ENCODE assay signal across 1 cellular context in the genomic region with DNA sequence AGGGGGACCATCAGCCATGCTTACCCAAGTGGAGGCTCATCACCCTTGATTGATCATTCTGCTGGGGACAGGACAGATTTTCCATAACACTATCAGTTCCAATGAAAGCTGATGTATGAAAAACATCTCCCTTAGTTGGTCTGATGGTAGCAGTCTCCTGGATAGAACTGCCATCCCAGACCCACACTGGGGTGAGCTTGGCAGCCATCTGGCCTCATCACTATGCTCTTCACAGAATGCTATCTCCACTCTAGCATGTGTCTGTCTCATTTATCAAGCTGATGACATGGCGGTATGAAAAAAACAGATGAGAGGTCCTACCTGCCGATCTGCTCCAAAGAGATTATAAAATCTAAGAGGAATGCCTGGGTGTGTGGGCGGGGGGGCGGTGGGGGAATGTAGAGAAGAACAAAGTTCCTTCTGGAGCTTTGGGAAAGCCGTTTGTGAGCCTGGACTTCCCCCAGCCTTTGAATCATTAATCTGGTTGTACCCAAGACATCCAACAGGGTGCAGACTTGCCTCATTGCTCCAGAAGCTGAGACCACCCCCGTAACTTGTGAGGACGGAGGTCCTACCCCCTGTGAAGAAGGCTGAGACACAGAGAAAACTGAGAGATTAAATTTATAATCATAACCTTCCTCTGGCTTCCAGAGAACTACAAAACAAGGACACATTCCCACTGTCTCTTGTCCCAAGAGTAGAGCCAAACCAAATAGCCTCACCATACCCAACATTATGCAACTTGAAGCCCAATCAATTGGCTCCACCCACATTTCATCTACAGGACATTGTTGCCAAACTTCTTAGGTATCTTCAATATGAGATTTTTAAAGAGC.
TF ChIP-seq lines count a peak whose summit lies in the region.

No MANE protein-coding gene starts in this region.

TF ChIP-seq in liver, 16 proteins besides CTCF, POLR2A, EP300 and RAD21:
- TF ChIP-seq, protein P1, sequence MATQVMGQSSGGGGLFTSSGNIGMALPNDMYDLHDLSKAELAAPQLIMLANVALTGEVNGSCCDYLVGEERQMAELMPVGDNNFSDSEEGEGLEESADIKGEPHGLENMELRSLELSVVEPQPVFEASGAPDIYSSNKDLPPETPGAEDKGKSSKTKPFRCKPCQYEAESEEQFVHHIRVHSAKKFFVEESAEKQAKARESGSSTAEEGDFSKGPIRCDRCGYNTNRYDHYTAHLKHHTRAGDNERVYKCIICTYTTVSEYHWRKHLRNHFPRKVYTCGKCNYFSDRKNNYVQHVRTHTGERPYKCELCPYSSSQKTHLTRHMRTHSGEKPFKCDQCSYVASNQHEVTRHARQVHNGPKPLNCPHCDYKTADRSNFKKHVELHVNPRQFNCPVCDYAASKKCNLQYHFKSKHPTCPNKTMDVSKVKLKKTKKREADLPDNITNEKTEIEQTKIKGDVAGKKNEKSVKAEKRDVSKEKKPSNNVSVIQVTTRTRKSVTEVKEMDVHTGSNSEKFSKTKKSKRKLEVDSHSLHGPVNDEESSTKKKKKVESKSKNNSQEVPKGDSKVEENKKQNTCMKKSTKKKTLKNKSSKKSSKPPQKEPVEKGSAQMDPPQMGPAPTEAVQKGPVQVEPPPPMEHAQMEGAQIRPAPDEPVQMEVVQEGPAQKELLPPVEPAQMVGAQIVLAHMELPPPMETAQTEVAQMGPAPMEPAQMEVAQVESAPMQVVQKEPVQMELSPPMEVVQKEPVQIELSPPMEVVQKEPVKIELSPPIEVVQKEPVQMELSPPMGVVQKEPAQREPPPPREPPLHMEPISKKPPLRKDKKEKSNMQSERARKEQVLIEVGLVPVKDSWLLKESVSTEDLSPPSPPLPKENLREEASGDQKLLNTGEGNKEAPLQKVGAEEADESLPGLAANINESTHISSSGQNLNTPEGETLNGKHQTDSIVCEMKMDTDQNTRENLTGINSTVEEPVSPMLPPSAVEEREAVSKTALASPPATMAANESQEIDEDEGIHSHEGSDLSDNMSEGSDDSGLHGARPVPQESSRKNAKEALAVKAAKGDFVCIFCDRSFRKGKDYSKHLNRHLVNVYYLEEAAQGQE (IDR thresholded peaks at IDR 0.05): no peak
- TF ChIP-seq HNF4G (IDR thresholded peaks at IDR 0.05) (peak; percentile 36), HNF4A (conservative IDR thresholded peaks at IDR 0.05) (peak; percentile 68 to 73), JUND (IDR thresholded peaks at IDR 0.05) (peak; percentile 44 to 51), SP1 (IDR thresholded peaks at IDR 0.05) (peak; percentile 71), FOXA1 (IDR thresholded peaks at IDR 0.05) (peak; percentile 53), YY1 (IDR thresholded peaks at IDR 0.05) (peak; percentile 37), FOXA2 (IDR thresholded peaks at IDR 0.05) (no peak), RXRA (IDR thresholded peaks at IDR 0.05) (peak; percentile 38 to 71), EGR1 (IDR thresholded peaks at IDR 0.05; ENCODE audit: low read depth in 2 of 2) (peak; percentile 39 to 85), GABPA (IDR thresholded peaks at IDR 0.05 in 1 of 2, conservative IDR thresholded peaks at IDR 0.05 in 1 of 2) (no peak), TAF1 (conservative IDR thresholded peaks at IDR 0.05) (no peak)
- TF ChIP-seq, protein P2, sequence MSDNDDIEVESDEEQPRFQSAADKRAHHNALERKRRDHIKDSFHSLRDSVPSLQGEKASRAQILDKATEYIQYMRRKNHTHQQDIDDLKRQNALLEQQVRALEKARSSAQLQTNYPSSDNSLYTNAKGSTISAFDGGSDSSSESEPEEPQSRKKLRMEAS (IDR thresholded peaks at IDR 0.05): peak; percentile 42
- TF ChIP-seq, protein P3, sequence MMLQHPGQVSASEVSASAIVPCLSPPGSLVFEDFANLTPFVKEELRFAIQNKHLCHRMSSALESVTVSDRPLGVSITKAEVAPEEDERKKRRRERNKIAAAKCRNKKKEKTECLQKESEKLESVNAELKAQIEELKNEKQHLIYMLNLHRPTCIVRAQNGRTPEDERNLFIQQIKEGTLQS (IDR thresholded peaks at IDR 0.05): no peak
- TF ChIP-seq, protein P4, sequence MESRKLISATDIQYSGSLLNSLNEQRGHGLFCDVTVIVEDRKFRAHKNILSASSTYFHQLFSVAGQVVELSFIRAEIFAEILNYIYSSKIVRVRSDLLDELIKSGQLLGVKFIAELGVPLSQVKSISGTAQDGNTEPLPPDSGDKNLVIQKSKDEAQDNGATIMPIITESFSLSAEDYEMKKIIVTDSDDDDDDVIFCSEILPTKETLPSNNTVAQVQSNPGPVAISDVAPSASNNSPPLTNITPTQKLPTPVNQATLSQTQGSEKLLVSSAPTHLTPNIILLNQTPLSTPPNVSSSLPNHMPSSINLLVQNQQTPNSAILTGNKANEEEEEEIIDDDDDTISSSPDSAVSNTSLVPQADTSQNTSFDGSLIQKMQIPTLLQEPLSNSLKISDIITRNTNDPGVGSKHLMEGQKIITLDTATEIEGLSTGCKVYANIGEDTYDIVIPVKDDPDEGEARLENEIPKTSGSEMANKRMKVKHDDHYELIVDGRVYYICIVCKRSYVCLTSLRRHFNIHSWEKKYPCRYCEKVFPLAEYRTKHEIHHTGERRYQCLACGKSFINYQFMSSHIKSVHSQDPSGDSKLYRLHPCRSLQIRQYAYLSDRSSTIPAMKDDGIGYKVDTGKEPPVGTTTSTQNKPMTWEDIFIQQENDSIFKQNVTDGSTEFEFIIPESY (IDR thresholded peaks at IDR 0.05): peak; percentile 64
